ENCODE assay signal across 34 cellular contexts in the genomic region with DNA sequence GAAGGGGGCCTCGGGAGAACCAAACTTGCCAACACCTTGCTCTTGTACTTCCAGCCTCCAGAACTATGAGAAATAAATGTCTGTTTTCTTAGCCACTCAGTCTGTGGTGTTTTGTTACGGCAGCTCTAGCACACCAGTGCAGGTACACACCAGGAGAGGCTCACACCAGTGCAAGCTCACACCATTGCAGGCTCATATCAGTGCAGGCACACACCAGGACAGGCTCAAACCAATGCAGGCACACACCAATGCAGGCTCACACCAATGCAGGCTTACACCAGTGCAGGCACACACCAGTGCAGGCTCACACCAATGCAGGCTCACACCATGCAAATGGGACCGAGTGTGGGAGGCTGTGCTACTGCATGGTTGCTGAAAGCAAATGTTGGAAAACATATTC. TPM values are rescaled to one million over a fixed set of nuclear protein-coding genes. Genes with fewer than 3 reads are reported as not detected.
"Had no signal": no experiment of that assay in that cellular context is flagged by ENCODE, and none has a peak within 500 bp of the region (broad histone marks: within the 10 kb centered on the region; RNA-seq: fewer than 3 reads in every experiment).

No MANE protein-coding gene starts in this region.

- H3K9me3 ChIP-seq: esophagus muscularis mucosa, pancreas, prostate gland, sigmoid colon, tibial nerve had no signal

- H3K4me1 ChIP-seq: foreskin keratinocyte, heart left ventricle, pancreas, prostate gland, tibial nerve had no signal

- H3K9me3 Mint-ChIP-seq: activated CD4-positive, alpha-beta T cell treated with anti-CD3 and anti-CD28 coated beads, Interleukin-2, amount 10 ng/mL, durations not matched to agents 7 days and 5 days; activated CD8-positive, alpha-beta T cell treated with anti-CD3 and anti-CD28 coated beads for 36 hours; activated naive CD8-positive, alpha-beta T cell treated with anti-CD3 and anti-CD28 coated beads, Interleukin-2, amount 50 U/mL, for 24 hours; activated T-cell treated with anti-CD3 and anti-CD28 coated beads, Interleukin-2, amount 50 U/mL, for 4 hours; activated T-helper 17 cell treated with anti-CD3 and anti-CD28 coated beads, Interleukin-2, amount 50 U/mL, for 72 hours; immature natural killer cell; memory B cell; stimulated activated naive B cell treated with anti-CD40 and anti-IgM and Interleukin-4, amounts not matched to agents 10 μg/mL and 1 μg/mL and 100 μg/mL, for 72 hours had no signal

- H3K27me3 ChIP-seq: pancreas had no signal

- DNase-seq: activated CD4-positive, alpha-beta T cell treated with anti-CD3 and anti-CD28 coated beads for 1 hour; activated CD4-positive, alpha-beta T cell treated with anti-CD3 and anti-CD28 coated beads, Interleukin-2, amount 10 ng/mL, durations not matched to agents 7 days and 5 days; activated CD8-positive, alpha-beta T cell treated with anti-CD3 and anti-CD28 coated beads for 36 hours; activated gamma-delta T cell treated with Interleukin-2 at 50 U/mL for 16 hours; activated naive CD4-positive, alpha-beta T cell treated with anti-CD3 and anti-CD28 coated beads, Interleukin-2, amount 50 U/mL, for 16 hours; activated naive CD8-positive, alpha-beta T cell treated with anti-CD3 and anti-CD28 coated beads, Interleukin-2, amount 50 U/mL, for 24 hours; activated T-cell treated with anti-CD3 and anti-CD28 coated beads, Interleukin-2, amount 50 U/mL, for 4 hours; amygdala; central memory CD4-positive, alpha-beta T cell; dermis blood vessel endothelial cell; effector CD4-positive, alpha-beta T cell; foreskin keratinocyte; heart left ventricle; hypothalamus; immature natural killer cell; kidney; midbrain; pancreas; retina; sigmoid colon; small intestine; stimulated activated CD4-positive, alpha-beta T cell treated with anti-CD3 and anti-CD28 coated beads, Interleukin-4, amount 100 ng/mL, for 24 hours; stimulated activated naive B cell treated with anti-CD40 and anti-IgM and Interleukin-4, amounts not matched to agents 10 μg/mL and 1 μg/mL and 100 μg/mL, for 72 hours; T-helper 2 cell had no signal

- H3K4me3 ChIP-seq: esophagus muscularis mucosa, heart left ventricle, pancreas, prostate gland, sigmoid colon, tibial nerve had no signal

- H3K36me3 Mint-ChIP-seq: immature natural killer cell; memory B cell; stimulated activated naive B cell treated with anti-CD40 and anti-IgM and Interleukin-4, amounts not matched to agents 10 μg/mL and 1 μg/mL and 100 μg/mL, for 72 hours had no signal

- H3K36me3 ChIP-seq: esophagus muscularis mucosa, heart left ventricle, pancreas, prostate gland, sigmoid colon, tibial nerve had no signal

- H3K27ac ChIP-seq: esophagus muscularis mucosa, foreskin keratinocyte, heart left ventricle, pancreas, prostate gland, sigmoid colon, tibial nerve had no signal

- H3K4me1 Mint-ChIP-seq: activated CD4-positive, alpha-beta T cell treated with anti-CD3 and anti-CD28 coated beads, Interleukin-2, amount 10 ng/mL, durations not matched to agents 7 days and 5 days; activated naive CD8-positive, alpha-beta T cell treated with anti-CD3 and anti-CD28 coated beads, Interleukin-2, amount 50 U/mL, for 24 hours; activated T-helper 17 cell treated with anti-CD3 and anti-CD28 coated beads, Interleukin-2, amount 50 U/mL, for 72 hours; immature natural killer cell had no signal

- H3K27ac Mint-ChIP-seq: activated CD4-positive, alpha-beta T cell treated with anti-CD3 and anti-CD28 coated beads, Interleukin-2, amount 10 ng/mL, durations not matched to agents 7 days and 5 days; activated CD8-positive, alpha-beta T cell treated with anti-CD3 and anti-CD28 coated beads for 36 hours; activated naive CD8-positive, alpha-beta T cell treated with anti-CD3 and anti-CD28 coated beads, Interleukin-2, amount 50 U/mL, for 24 hours; activated T-helper 17 cell treated with anti-CD3 and anti-CD28 coated beads, Interleukin-2, amount 50 U/mL, for 72 hours; immature natural killer cell; memory B cell; stimulated activated naive B cell treated with anti-CD40 and anti-IgM and Interleukin-4, amounts not matched to agents 10 μg/mL and 1 μg/mL and 100 μg/mL, for 72 hours; WTC11 had no signal

- ATAC-seq: activated CD8-positive, alpha-beta T cell treated with anti-CD3 and anti-CD28 coated beads for 36 hours; activated naive CD8-positive, alpha-beta T cell treated with anti-CD3 and anti-CD28 coated beads, Interleukin-2, amount 50 U/mL, for 24 hours; activated T-cell treated with anti-CD3 and anti-CD28 coated beads, Interleukin-2, amount 50 U/mL, for 4 hours; activated T-helper 17 cell treated with anti-CD3 and anti-CD28 coated beads, Interleukin-2, amount 50 U/mL, for 72 hours; foreskin keratinocyte; heart left ventricle; pancreas; stimulated activated naive B cell treated with anti-CD40 and anti-IgM and Interleukin-4, amounts not matched to agents 10 μg/mL and 1 μg/mL and 100 μg/mL, for 72 hours; WTC11 had no signal

- FAIRE-seq: kidney, pancreas, small intestine, urothelium cell line had no signal

- H3K4me3 Mint-ChIP-seq: activated CD4-positive, alpha-beta T cell treated with anti-CD3 and anti-CD28 coated beads, Interleukin-2, amount 10 ng/mL, durations not matched to agents 7 days and 5 days; activated CD8-positive, alpha-beta T cell treated with anti-CD3 and anti-CD28 coated beads for 36 hours; activated naive CD8-positive, alpha-beta T cell treated with anti-CD3 and anti-CD28 coated beads, Interleukin-2, amount 50 U/mL, for 24 hours; activated T-cell treated with anti-CD3 and anti-CD28 coated beads, Interleukin-2, amount 50 U/mL, for 4 hours; activated T-helper 17 cell treated with anti-CD3 and anti-CD28 coated beads, Interleukin-2, amount 50 U/mL, for 72 hours; immature natural killer cell; memory B cell; nephron; stimulated activated naive B cell treated with anti-CD40 and anti-IgM and Interleukin-4, amounts not matched to agents 10 μg/mL and 1 μg/mL and 100 μg/mL, for 72 hours; WTC11 had no signal

RNA-seq across cellular contexts. Expression of gene CTCFL, which starts 4.9 kb away (rescaled TPM):
- total RNA-seq: activated CD4-positive, alpha-beta T cell treated with anti-CD3 and anti-CD28 coated beads, Interleukin-2, amount 10 ng/mL, durations not matched to agents 7 days and 5 days; activated CD8-positive, alpha-beta T cell treated with anti-CD3 and anti-CD28 coated beads for 36 hours; activated T-helper 17 cell treated with anti-CD3 and anti-CD28 coated beads, Interleukin-2, amount 50 U/mL, for 72 hours; dermis blood vessel endothelial cell; esophagus muscularis mucosa; foreskin keratinocyte; heart left ventricle; kidney; lower leg skin; temporal lobe; tibial nerve had no signal
- polyA plus RNA-seq: foreskin keratinocyte, heart left ventricle, immature natural killer cell, pancreas, sigmoid colon had no signal

RNA-seq across cellular contexts. Expression of gene PCK1, which starts 31.1 kb away (rescaled TPM):
- total RNA-seq: activated CD4-positive, alpha-beta T cell treated with anti-CD3 and anti-CD28 coated beads, Interleukin-2, amount 10 ng/mL, durations not matched to agents 7 days and 5 days; activated CD8-positive, alpha-beta T cell treated with anti-CD3 and anti-CD28 coated beads for 36 hours; activated T-helper 17 cell treated with anti-CD3 and anti-CD28 coated beads, Interleukin-2, amount 50 U/mL, for 72 hours; dermis blood vessel endothelial cell; foreskin keratinocyte had no signal
- polyA plus RNA-seq: foreskin keratinocyte, immature natural killer cell had no signal
